ENCODE assay signal across 17 cellular contexts in genomic region chr5:34756781-34757624, GRCh38.
DNase-seq lines count a peak whose midpoint lies in the region; ATAC-seq, FAIRE-seq and TF ChIP-seq lines count a peak whose summit lies in the region.
"Had no signal": no experiment of that assay in that cellular context is flagged by ENCODE, and none has a peak within 500 bp of the region (broad histone marks: within the 10 kb centered on the region; RNA-seq: fewer than 3 reads in every experiment).

No MANE protein-coding gene starts in this region.

- H3K36me3 Mint-ChIP-seq in activated naive CD4-positive, alpha-beta T cell treated with anti-CD3 and anti-CD28 coated beads, Interleukin-2, amount 50 U/mL, for 72 hours: no peaks in the 10 kb centered on the region
- H3K36me3 Mint-ChIP-seq: memory B cell had no signal

- H3K27ac ChIP-seq in pancreas: peak overlapping the region in 2 of 4 donors; percentile 1 to 8

- peaks cover 0 to 5% (median 0%) of the 10 kb centered on the region in 3 donors for H3K36me3 ChIP-seq in pancreas

- DNase-seq in AG09309 (ENCODE audit: low read depth): peak; percentile 14
- peak; percentile 54 for DNase-seq in astrocyte of the hippocampus (ENCODE audit: low read depth, low spot score)
- peak in 1 of 2 donors; percentile 17 for DNase-seq in left colon
- DNase-seq in pancreas: peak in 1 of 6 donors; percentile 14
- no peak for DNase-seq in stimulated activated CD4-positive, alpha-beta T cell treated with anti-CD3 and anti-CD28 coated beads, Interleukin-15, amount 100 ng/mL, for 24 hours
- DNase-seq in activated naive CD4-positive, alpha-beta T cell treated with anti-CD3 and anti-CD28 coated beads, Interleukin-2, amount 50 U/mL, for 72 hours (ENCODE audit: low spot score in 2 of 2): no peak
- no peak for DNase-seq in posterior vena cava (ENCODE audit: low spot score)
- DNase-seq in GOT3 (lab: John Stamatoyannopoulos, UW): no peak
- DNase-seq: activated CD8-positive, alpha-beta memory T cell treated with anti-CD3 and anti-CD28 coated beads for 24 hours; activated effector memory CD4-positive, alpha-beta T cell treated with anti-CD3 and anti-CD28 coated beads, Interleukin-2, amount 50 U/mL, for 16 hours; erythroblast; hypothalamus; MV-4-11; NCI-H2171 treated with DMSO at 0.1 percent for 48 hours; sigmoid colon had no signal

- intact Hi-C loops in left colon (cut with DNase I, micrococcal nuclease) (no loop called here), pancreas (cut with DNase I) (no loop called here), posterior vena cava (cut with DNase I) (no loop called here)

- H3K9me3 Mint-ChIP-seq in activated naive CD4-positive, alpha-beta T cell treated with anti-CD3 and anti-CD28 coated beads, Interleukin-2, amount 50 U/mL, for 72 hours: no peaks in the 10 kb centered on the region
- H3K9me3 Mint-ChIP-seq: central memory CD8-positive, alpha-beta T cell had no signal

- no peak overlapping the region for H3K27ac Mint-ChIP-seq in activated naive CD4-positive, alpha-beta T cell treated with anti-CD3 and anti-CD28 coated beads, Interleukin-2, amount 50 U/mL, for 72 hours
- H3K27ac Mint-ChIP-seq: memory B cell had no signal

- no peaks in the 10 kb centered on the region for H3K9me3 ChIP-seq in pancreas
- H3K9me3 ChIP-seq: sigmoid colon had no signal

- 51% methylated on average over 20 of the region's 20 CpGs for WGBS in pancreas, 2 donors

- peaks cover 0 to 6% (median 6%) of the 10 kb centered on the region in 3 donors for H3K4me1 ChIP-seq in pancreas

- ATAC-seq in left colon: peak; percentile 95
- ATAC-seq in pancreas: peak; percentile 58 to 87 (median 82)
- no peak for ATAC-seq in activated naive CD4-positive, alpha-beta T cell treated with anti-CD3 and anti-CD28 coated beads, Interleukin-2, amount 50 U/mL, for 72 hours

- no peak overlapping the region for H3K4me3 ChIP-seq in AG09309 (ENCODE audit: control insufficient read depth, low read depth, low read length)
- no peak overlapping the region for H3K4me3 ChIP-seq in pancreas
- H3K4me3 ChIP-seq: sigmoid colon had no signal

- no peak for FAIRE-seq in pancreas (lab: Jason Lieb, UNC)

- H3K27me3 ChIP-seq in pancreas: no peaks in the 10 kb centered on the region
- H3K27me3 ChIP-seq: sigmoid colon had no signal

- TF ChIP-seq CTCF in AG09309 (IDR thresholded peaks at IDR 0.05; ENCODE audit: control insufficient read depth, insufficient read depth, low read depth, low read length, missing control alignments): no peak
- TF ChIP-seq CTCF in pancreas (IDR thresholded peaks at IDR 0.05): no peak

Comparison
In these comparisons a context has a peak if more than half of its experiments do, and no peak if none do; other contexts are left out.
1. DNase-seq: peak in AG09309 (single experiment) and astrocyte of the hippocampus (single experiment); none in stimulated activated CD4-positive, alpha-beta T cell treated with anti-CD3 and anti-CD28 coated beads, Interleukin-15, amount 100 ng/mL, for 24 hours (single experiment), activated naive CD4-positive, alpha-beta T cell treated with anti-CD3 and anti-CD28 coated beads, Interleukin-2, amount 50 U/mL, for 72 hours (0 of 2), posterior vena cava (single experiment) and GOT3 (single experiment).
2. ATAC-seq: peak in left colon (single experiment) and pancreas (4 of 4); none in activated naive CD4-positive, alpha-beta T cell treated with anti-CD3 and anti-CD28 coated beads, Interleukin-2, amount 50 U/mL, for 72 hours (0 of 2).